In the genomic region with DNA sequence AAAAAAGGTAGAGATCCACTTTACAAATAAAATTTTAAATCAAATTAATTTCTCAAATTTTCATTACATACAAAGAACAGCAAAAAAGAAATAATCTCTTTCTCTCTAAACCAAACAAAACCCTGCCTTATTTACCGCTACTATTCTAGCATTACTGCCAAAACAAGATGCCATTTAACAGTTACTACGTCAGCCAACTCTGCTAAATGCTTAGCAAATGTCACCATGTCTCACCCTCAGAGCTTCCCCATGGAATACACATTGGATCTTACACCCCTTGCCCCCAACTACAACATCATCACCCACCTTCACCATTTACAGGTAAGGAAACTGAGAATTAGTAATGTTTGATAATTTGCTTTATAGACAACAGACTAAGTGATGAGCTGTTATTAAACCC, we compare ENCODE assay signal across 1 cellular context.
TF ChIP-seq lines count a peak whose summit lies in the region.

No MANE protein-coding gene starts in this region.

TF ChIP-seq in WTC11, 78 proteins besides CTCF, POLR2A, EP300 and RAD21 (continued from another document):
- TF ChIP-seq AFF4 (CRISPR knock-in tag; IDR thresholded peaks at IDR 0.05; ENCODE audit: borderline replicate concordance): no peak
- TF ChIP-seq ZNF121 (CRISPR knock-in tag; IDR thresholded peaks at IDR 0.05): no peak
- TF ChIP-seq TCF7 (CRISPR knock-in tag; IDR thresholded peaks at IDR 0.05; ENCODE audit: low read depth): no peak
- no peak for TF ChIP-seq SP1 (CRISPR knock-in tag; conservative IDR thresholded peaks at IDR 0.05)
- TF ChIP-seq NFATC4 (CRISPR knock-in tag; IDR thresholded peaks at IDR 0.05): no peak
- TF ChIP-seq IRF1 (CRISPR knock-in tag; IDR thresholded peaks at IDR 0.05): no peak
- TF ChIP-seq MLX (CRISPR knock-in tag; IDR thresholded peaks at IDR 0.05): no peak
- no peak for TF ChIP-seq NR2C2 (CRISPR knock-in tag; IDR thresholded peaks at IDR 0.05)
TF ChIP-seq in WTC11: peak in this region for 0.
